Comparison of ENCODE assay signal across 19 cellular contexts in genomic region chr1:84086189-84086588, GRCh38. TPM values are rescaled to one million over a fixed set of nuclear protein-coding genes. Genes with fewer than 3 reads are reported as not detected.
DNase-seq lines count a peak whose midpoint lies in the region; ATAC-seq and TF ChIP-seq lines count a peak whose summit lies in the region.
"Had no signal": no experiment of that assay in that cellular context is flagged by ENCODE, and none has a peak within 500 bp of the region (broad histone marks: within the 10 kb centered on the region; RNA-seq: fewer than 3 reads in every experiment).

No MANE protein-coding gene starts in this region.

- no peaks in the 10 kb centered on the region for H3K9me3 Mint-ChIP-seq in activated T-cell treated with anti-CD3 and anti-CD28 coated beads, Interleukin-2, amount 50 U/mL, for 24 hours
- H3K9me3 Mint-ChIP-seq in CD4-positive, alpha-beta T cell, result no peaks in the 10 kb centered on the region
- H3K9me3 Mint-ChIP-seq: CD14-positive monocyte had no signal

- H4K91ac ChIP-seq in IMR-90 (ENCODE audit: insufficient read depth, low read depth, low read length), result no peak overlapping the region

- no peak overlapping the region for H4K8ac ChIP-seq in IMR-90 (ENCODE audit: low read depth in 2 of 2, low read length in 2 of 2)

- 100% methylated on average over 1 of the region's 5 CpGs; no CpG with 5 or more reads in 1 of the 2 experiments for WGBS in IMR-90 (ENCODE audit: extremely low coverage in 2 of 2, insufficient read length in 1 of 2), 2 experiments
- WGBS in spleen, 5 donors, result 84 to 94% (median 91%) methylated on average over 4 to 5 of the region's 5 CpGs

- peaks cover 2% of the 10 kb centered on the region for H3K27me3 Mint-ChIP-seq in activated T-cell treated with anti-CD3 and anti-CD28 coated beads, Interleukin-2, amount 50 U/mL, for 24 hours
- no peaks in the 10 kb centered on the region for H3K27me3 Mint-ChIP-seq in CD4-positive, alpha-beta T cell

- no peak overlapping the region for H4K5ac ChIP-seq in IMR-90 (ENCODE audit: low read depth, low read length)

- H3K9me1 ChIP-seq in IMR-90 (ENCODE audit: insufficient read depth, low read length), result peaks cover 9% of the 10 kb centered on the region; the same call in 1 of the 2 replicates

- no peaks in the 10 kb centered on the region for H3K36me3 Mint-ChIP-seq in activated T-cell treated with anti-CD3 and anti-CD28 coated beads, Interleukin-2, amount 50 U/mL, for 24 hours (ENCODE audit: low read depth)
- H3K36me3 Mint-ChIP-seq in CD4-positive, alpha-beta T cell (ENCODE audit: low read depth), result no peaks in the 10 kb centered on the region
- H3K36me3 Mint-ChIP-seq: CD14-positive monocyte had no signal

- H3K27me3 ChIP-seq in IMR-90 (ENCODE audit: control insufficient read depth, insufficient read depth, low read length) (no peaks in the 10 kb centered on the region), spleen (replicated peaks in 1 of 7) (no peaks in the 10 kb centered on the region)
- no peaks in the 10 kb centered on the region for H3K27me3 ChIP-seq in CD4-positive, alpha-beta T cell (ENCODE audit: control insufficient read depth, insufficient read depth, low read length)
- H3K27me3 ChIP-seq: MG63 had no signal

- H3K23ac ChIP-seq in IMR-90 (ENCODE audit: low read depth, low read length), result no peak overlapping the region

- H2AFZ ChIP-seq in IMR-90 (replicated peaks; ENCODE audit: low read length, poor library complexity), result no peak overlapping the region

- TF ChIP-seq POLR2A in IMR-90 (IDR thresholded peaks at IDR 0.05; ENCODE audit: low read depth, low read length) (no peak), spleen (IDR thresholded peaks at IDR 0.05) (no peak)

- H3K4me1 ChIP-seq in IMR-90 (ENCODE audit: control insufficient read depth, insufficient read depth, low read length) (no peaks in the 10 kb centered on the region; the same call in 1 of the 2 replicates), spleen (peaks cover 0 to 18% (median 9%) of the 10 kb centered on the region in 6 donors)

- H3K4me2 ChIP-seq in IMR-90 (ENCODE audit: low read depth, low read length), result no peak overlapping the region

- no peak overlapping the region for H3K4me3 Mint-ChIP-seq in activated T-cell treated with anti-CD3 and anti-CD28 coated beads, Interleukin-2, amount 50 U/mL, for 24 hours
- no peak overlapping the region for H3K4me3 Mint-ChIP-seq in CD4-positive, alpha-beta T cell
- H3K4me3 Mint-ChIP-seq: CD14-positive monocyte had no signal

- H3K36me3 ChIP-seq in IMR-90 (ENCODE audit: control insufficient read depth, insufficient read depth, low read length) (peaks cover 3% of the 10 kb centered on the region; the same call in 1 of the 2 replicates), spleen (no peaks in the 10 kb centered on the region)
- H3K36me3 ChIP-seq: MG63 had no signal

- CTCF ChIA-PET in IMR-90 (lab: Yijun Ruan, JAX), result no interaction called here
- CTCF ChIA-PET in CD4-positive, alpha-beta T cell (lab: Charles Lee), result no interaction called here

- peak; percentile 24 for DNase-seq in activated T-cell treated with anti-CD3 and anti-CD28 coated beads, Interleukin-2, amount 50 U/mL, for 24 hours
- DNase-seq in activated T-cell treated with anti-CD3 and anti-CD28 coated beads, Interleukin-2, amount 50 U/mL, for 48 hours, result no peak
- DNase-seq in IMR-90, result no peak
- peak; percentile 52 for DNase-seq in islet precursor cell
- peak; percentile 61 for DNase-seq in spleen
- DNase-seq in CD4-positive, alpha-beta T cell, result no peak
- no peak for DNase-seq in AG20443 (ENCODE audit: low spot score)
- DNase-seq in stimulated activated CD4-positive, alpha-beta T cell treated with anti-CD3 and anti-CD28 coated beads, Interleukin-4, amount 100 ng/mL, for 4 hours, result no peak
- DNase-seq: DMS79 treated with DMSO at 0.1 percent for 48 hours, GOT3, MG63, NCI-H1436, NCI-H187 treated with DMSO at 0.1 percent for 48 hours, NCI-H2227 treated with DMSO at 0.1 percent for 48 hours, NCI-H510A, NCI-H748 treated with DMSO at 0.1 percent for 48 hours had no signal

- no peak for ATAC-seq in IMR-90 (ENCODE audit: low read depth)
- no peak for ATAC-seq in CD4-positive, alpha-beta T cell (ENCODE audit: poor library complexity)
- ATAC-seq: Panc1, SK-N-SH treated with all-trans-retinoic acid at 6 μM for 48 hours had no signal

- H2BK20ac ChIP-seq in IMR-90 (ENCODE audit: low read depth, low read length), result no peak overlapping the region

- H3K4ac ChIP-seq in IMR-90 (ENCODE audit: low read depth, low read length), result 0 out of 2 replicates have a peak overlapping the region, but pooled peaks have one; percentile 2

- H3K4me3 ChIP-seq in IMR-90 (ENCODE audit: insufficient read depth, low read depth, low read length), result no peak overlapping the region
- H3K4me3 ChIP-seq in spleen, result no peak overlapping the region
- H3K4me3 ChIP-seq: MG63 had no signal

- dilution Hi-C loops in IMR-90 (cut with HindIII; ENCODE audit: low sequenced_read_pairs, unreplicated experiment), result no loop called here

- H3K14ac ChIP-seq in IMR-90 (replicated peaks; ENCODE audit: low read depth, low read length), result no peak overlapping the region

- peaks cover 28 to 50% of the 10 kb centered on the region in 2 experiments for H3K79me1 ChIP-seq in IMR-90 (ENCODE audit: low read depth in 1 of 2, low read length in 2 of 2)

- H3K9me3 ChIP-seq in IMR-90 (ENCODE audit: control insufficient read depth, insufficient read depth, low read length), result no peaks in the 10 kb centered on the region
- H3K9me3 ChIP-seq in spleen, result no peaks in the 10 kb centered on the region
- no peaks in the 10 kb centered on the region for H3K9me3 ChIP-seq in CD4-positive, alpha-beta T cell (ENCODE audit: control insufficient read depth, low read length)
- H3K9me3 ChIP-seq: MG63 had no signal

- no peak overlapping the region for H2BK120ac ChIP-seq in IMR-90 (ENCODE audit: low read depth, low read length)

- peaks cover 5% of the 10 kb centered on the region; the same call in 1 of the 2 replicates for H4K20me1 ChIP-seq in IMR-90 (ENCODE audit: insufficient read depth, low read length)

- no peak for TF ChIP-seq CTCF in IMR-90 (conservative IDR thresholded peaks at IDR 0.05; ENCODE audit: low read depth, low read length)
- no peak for TF ChIP-seq CTCF in spleen (IDR thresholded peaks at IDR 0.05 in 8 of 11, conservative IDR thresholded peaks at IDR 0.05 in 3 of 11)
- TF ChIP-seq CTCF in CD4-positive, alpha-beta T cell (IDR thresholded peaks at IDR 0.05), result no peak

- intact Hi-C loops in IMR-90 (cut with micrococcal nuclease), result no loop called here
- intact Hi-C loops in spleen (cut with DNase I; ENCODE audit: low total_unique reads), result no loop called here
- intact Hi-C loops in CD4-positive, alpha-beta T cell (cut with DNase I, micrococcal nuclease), result no loop called here

- H2AK9ac ChIP-seq in IMR-90 (replicated peaks; ENCODE audit: low read depth, low read length, poor library complexity), result peak overlapping the region; percentile 53

- no peak overlapping the region for H3K18ac ChIP-seq in IMR-90 (ENCODE audit: low read depth, low read length)

- H3K27ac Mint-ChIP-seq in activated T-cell treated with anti-CD3 and anti-CD28 coated beads, Interleukin-2, amount 50 U/mL, for 24 hours, result no peak overlapping the region
- no peak overlapping the region for H3K27ac Mint-ChIP-seq in CD4-positive, alpha-beta T cell

- no peak overlapping the region for H2BK15ac ChIP-seq in IMR-90 (ENCODE audit: low read depth, low read length)

- H3K56ac ChIP-seq in IMR-90 (ENCODE audit: extremely low read depth, insufficient read depth, low read length), result no peak overlapping the region

- in situ Hi-C loops in IMR-90 (cut with MboI; ENCODE audit: low sequenced_read_pairs), result no loop called here

- POLR2A ChIA-PET in IMR-90 (lab: Charles Lee; ENCODE audit: unreplicated experiment), result no interaction called here
- POLR2A ChIA-PET in CD4-positive, alpha-beta T cell (lab: Charles Lee), result no interaction called here

- H2BK5ac ChIP-seq in IMR-90 (ENCODE audit: low read depth, low read length, poor library complexity, severe bottlenecking), result no peak overlapping the region

- H2AK5ac ChIP-seq in IMR-90 (ENCODE audit: low read depth, low read length), result no peak overlapping the region

- no TSS peak for BruUV-seq in IMR-90 (replicated peaks; lab: Mats Ljungman, UMichigan)

- peaks cover 27% of the 10 kb centered on the region for H3K4me1 Mint-ChIP-seq in activated T-cell treated with anti-CD3 and anti-CD28 coated beads, Interleukin-2, amount 50 U/mL, for 24 hours (ENCODE audit: low read depth)
- peaks cover 19% of the 10 kb centered on the region for H3K4me1 Mint-ChIP-seq in CD4-positive, alpha-beta T cell (ENCODE audit: low read depth)

- H3K9ac ChIP-seq in IMR-90 (ENCODE audit: low read depth, low read length), result no peak overlapping the region

- TF ChIP-seq RAD21 in IMR-90 (IDR thresholded peaks at IDR 0.05; ENCODE audit: low read length), result no peak

- H3K27ac ChIP-seq in IMR-90 (ENCODE audit: insufficient read depth, low read length), result no peak overlapping the region
- no peak overlapping the region for H3K27ac ChIP-seq in spleen
- no peak overlapping the region for H3K27ac ChIP-seq in CD4-positive, alpha-beta T cell (ENCODE audit: low read depth, low read length)

TF ChIP-seq in IMR-90, 13 proteins besides CTCF, POLR2A, EP300 and RAD21:
- TF ChIP-seq FOS (IDR thresholded peaks at IDR 0.05; ENCODE audit: low read depth, low read length) (no peak), SMC3 (IDR thresholded peaks at IDR 0.05; ENCODE audit: low read depth, low read length) (no peak), USF2 (IDR thresholded peaks at IDR 0.05; ENCODE audit: low read depth, low read length) (no peak), RCOR1 (IDR thresholded peaks at IDR 0.05; ENCODE audit: insufficient replicate concordance, low read length) (no peak), NFE2L2 (IDR thresholded peaks at IDR 0.05; ENCODE audit: low read depth, low read length) (no peak), MAFK (IDR thresholded peaks at IDR 0.05; ENCODE audit: low read depth, low read length) (no peak)

RNA-seq across cellular contexts. Expression of gene PRKACB, which starts 57.9 kb away (rescaled TPM):
- total RNA-seq in IMR-90 (2012; rRNA removed) (8.2 and 14.2 TPM in 2 replicates), spleen (10 to 100 TPM; 55.6 to 93.0 (median 73.4) TPM)
- polyA plus RNA-seq in IMR-90 (2012; rRNA removed) (5.8 and 8.3 TPM in 2 replicates), spleen (10 to 100 TPM; 21.0 to 32.5 (median 31.0) TPM)
- polyA plus RNA-seq in IMR-90 (2012; cell fraction: cytosol; rRNA removed), result 1.3 and 1.7 TPM in 2 replicates
- 0.59 and 7.0 TPM in 2 replicates for polyA plus RNA-seq in IMR-90 (2012; cell fraction: nucleus; rRNA removed; ENCODE audit: low replicate concordance)
- total RNA-seq in CD4-positive, alpha-beta T cell, result 10 to 100 TPM; 49.7 to 52.4 TPM

Comparison
In these comparisons a context has a peak if more than half of its experiments do, and no peak if none do; other contexts are left out.
1. DNase-seq: peak in activated T-cell treated with anti-CD3 and anti-CD28 coated beads, Interleukin-2, amount 50 U/mL, for 24 hours (single experiment), islet precursor cell (single experiment) and spleen (single experiment); none in activated T-cell treated with anti-CD3 and anti-CD28 coated beads, Interleukin-2, amount 50 U/mL, for 48 hours (0 of 2), IMR-90 (single experiment), CD4-positive, alpha-beta T cell (0 of 10), AG20443 (single experiment) and stimulated activated CD4-positive, alpha-beta T cell treated with anti-CD3 and anti-CD28 coated beads, Interleukin-4, amount 100 ng/mL, for 4 hours (0 of 2).